Comparison of ENCODE assay signal across 22 cellular contexts in the genomic region with DNA sequence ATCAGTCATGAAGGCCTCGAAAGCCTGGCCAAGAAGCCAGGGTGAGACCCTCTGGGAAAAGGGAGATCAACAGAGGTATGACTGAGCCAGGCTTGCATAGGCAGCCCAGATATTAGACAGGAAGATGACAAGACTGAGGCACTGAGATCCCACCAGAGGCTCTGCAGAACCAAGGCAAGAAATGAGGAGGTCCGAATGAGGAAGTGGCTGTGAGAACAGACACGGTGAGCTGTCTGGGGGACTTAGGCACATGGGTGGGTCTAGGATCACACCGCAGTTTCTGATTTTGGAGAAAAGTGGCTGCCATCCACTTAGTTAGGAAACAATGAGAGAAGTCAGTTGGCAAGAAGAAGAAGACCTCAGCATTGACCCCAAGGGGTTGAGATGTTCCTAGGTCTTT. TPM values are rescaled to one million over a fixed set of nuclear protein-coding genes. Genes with fewer than 3 reads are reported as not detected.
"Had no signal": no experiment of that assay in that cellular context is flagged by ENCODE, and none has a peak within 500 bp of the region (broad histone marks: within the 10 kb centered on the region; RNA-seq: fewer than 3 reads in every experiment).

No MANE protein-coding gene starts in this region.

- DNase-seq: effector memory CD8-positive, alpha-beta T cell; glutamatergic neuron; left colon; left ventricle myocardium superior; mesendoderm; naive B cell; posterior cingulate gyrus; sigmoid colon; stimulated activated naive CD4-positive, alpha-beta T cell; stomach; substantia nigra; trophoblast cell had no signal

- H3K36me3 ChIP-seq: esophagus muscularis mucosa, gastroesophageal sphincter, sigmoid colon, stomach had no signal

- H3K27ac Mint-ChIP-seq: dendritic cell treated with granulocyte-macrophage colony-stimulating factor and Interleukin-4, amounts not matched to agents 40 ng/mL and 50 ng/mL, for 4 days; effector memory CD8-positive, alpha-beta T cell had no signal

- FAIRE-seq: colon had no signal

- H3K9me3 Mint-ChIP-seq: dendritic cell treated with granulocyte-macrophage colony-stimulating factor and Interleukin-4, amounts not matched to agents 40 ng/mL and 50 ng/mL, for 4 days; effector memory CD8-positive, alpha-beta T cell; nephron had no signal

- H3K27me3 ChIP-seq: esophagus muscularis mucosa, gastroesophageal sphincter, sigmoid colon, stomach had no signal

- H3K9me3 ChIP-seq: esophagus muscularis mucosa, gastroesophageal sphincter, sigmoid colon, stomach had no signal

- H3K4me1 ChIP-seq: esophagus muscularis mucosa, gastroesophageal sphincter, sigmoid colon, stomach had no signal

- H3K27ac ChIP-seq: epithelial cell of prostate, esophagus muscularis mucosa, gastroesophageal sphincter, sigmoid colon, skin epidermis, stomach had no signal

- ATAC-seq: effector memory CD8-positive, alpha-beta T cell; gastroesophageal sphincter; left colon; left ventricle myocardium superior had no signal

- H3K4me3 Mint-ChIP-seq: dendritic cell treated with granulocyte-macrophage colony-stimulating factor and Interleukin-4, amounts not matched to agents 40 ng/mL and 50 ng/mL, for 4 days; effector memory CD8-positive, alpha-beta T cell; nephron had no signal

- H3K27me3 Mint-ChIP-seq: dendritic cell treated with granulocyte-macrophage colony-stimulating factor and Interleukin-4, amounts not matched to agents 40 ng/mL and 50 ng/mL, for 4 days had no signal

- H3K4me3 ChIP-seq: esophagus muscularis mucosa, gastroesophageal sphincter, lung, sigmoid colon, skin epidermis, stomach had no signal

- H3K36me3 Mint-ChIP-seq: naive B cell had no signal

RNA-seq across cellular contexts. Expression of a gene that starts 31.5 kb away (rescaled TPM):
- total RNA-seq: fibroblast of villous mesenchyme, left colon, pulmonary artery endothelial cell had no signal

RNA-seq across cellular contexts. Expression of a gene that starts 47.9 kb away (rescaled TPM):
- total RNA-seq: fibroblast of villous mesenchyme had no signal
